Comparison of ENCODE assay signal across 1 cellular context in genomic region chr5:79936644-79937216, GRCh38.
TF ChIP-seq lines count a peak whose summit lies in the region.

No MANE protein-coding gene starts in this region.

TF ChIP-seq in HEK293, 187 proteins besides CTCF, POLR2A, EP300 and RAD21 (continued from another document and continues in another):
- TF ChIP-seq, protein P1, sequence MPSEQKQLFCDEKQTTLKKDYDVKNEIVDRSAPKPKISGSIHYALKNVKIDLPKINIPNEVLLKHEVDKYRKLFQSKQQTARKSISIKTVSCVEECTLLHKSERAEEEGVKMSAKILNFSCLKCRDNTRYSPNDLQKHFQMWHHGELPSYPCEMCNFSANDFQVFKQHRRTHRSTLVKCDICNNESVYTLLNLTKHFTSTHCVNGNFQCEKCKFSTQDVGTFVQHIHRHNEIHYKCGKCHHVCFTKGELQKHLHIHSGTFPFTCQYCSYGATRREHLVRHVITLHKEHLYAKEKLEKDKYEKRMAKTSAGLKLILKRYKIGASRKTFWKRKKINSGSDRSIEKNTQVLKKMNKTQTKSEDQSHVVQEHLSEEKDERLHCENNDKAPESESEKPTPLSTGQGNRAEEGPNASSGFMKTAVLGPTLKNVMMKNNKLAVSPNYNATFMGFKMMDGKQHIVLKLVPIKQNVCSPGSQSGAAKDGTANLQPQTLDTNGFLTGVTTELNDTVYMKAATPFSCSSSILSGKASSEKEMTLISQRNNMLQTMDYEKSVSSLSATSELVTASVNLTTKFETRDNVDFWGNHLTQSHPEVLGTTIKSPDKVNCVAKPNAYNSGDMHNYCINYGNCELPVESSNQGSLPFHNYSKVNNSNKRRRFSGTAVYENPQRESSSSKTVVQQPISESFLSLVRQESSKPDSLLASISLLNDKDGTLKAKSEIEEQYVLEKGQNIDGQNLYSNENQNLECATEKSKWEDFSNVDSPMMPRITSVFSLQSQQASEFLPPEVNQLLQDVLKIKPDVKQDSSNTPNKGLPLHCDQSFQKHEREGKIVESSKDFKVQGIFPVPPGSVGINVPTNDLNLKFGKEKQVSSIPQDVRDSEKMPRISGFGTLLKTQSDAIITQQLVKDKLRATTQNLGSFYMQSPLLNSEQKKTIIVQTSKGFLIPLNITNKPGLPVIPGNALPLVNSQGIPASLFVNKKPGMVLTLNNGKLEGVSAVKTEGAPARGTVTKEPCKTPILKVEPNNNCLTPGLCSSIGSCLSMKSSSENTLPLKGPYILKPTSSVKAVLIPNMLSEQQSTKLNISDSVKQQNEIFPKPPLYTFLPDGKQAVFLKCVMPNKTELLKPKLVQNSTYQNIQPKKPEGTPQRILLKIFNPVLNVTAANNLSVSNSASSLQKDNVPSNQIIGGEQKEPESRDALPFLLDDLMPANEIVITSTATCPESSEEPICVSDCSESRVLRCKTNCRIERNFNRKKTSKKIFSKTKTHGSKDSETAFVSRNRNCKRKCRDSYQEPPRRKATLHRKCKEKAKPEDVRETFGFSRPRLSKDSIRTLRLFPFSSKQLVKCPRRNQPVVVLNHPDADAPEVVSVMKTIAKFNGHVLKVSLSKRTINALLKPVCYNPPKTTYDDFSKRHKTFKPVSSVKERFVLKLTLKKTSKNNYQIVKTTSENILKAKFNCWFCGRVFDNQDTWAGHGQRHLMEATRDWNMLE (tag by site-specific recombination; conservative IDR thresholded peaks at IDR 0.05; ENCODE audit: low read depth), result 0 out of 2 replicates have a peak, but pooled peaks have one; percentile 23
- no peak for TF ChIP-seq TRIM28 (IDR thresholded peaks at IDR 0.05; ENCODE audit: borderline replicate concordance, low read length)
- TF ChIP-seq, protein P2, sequence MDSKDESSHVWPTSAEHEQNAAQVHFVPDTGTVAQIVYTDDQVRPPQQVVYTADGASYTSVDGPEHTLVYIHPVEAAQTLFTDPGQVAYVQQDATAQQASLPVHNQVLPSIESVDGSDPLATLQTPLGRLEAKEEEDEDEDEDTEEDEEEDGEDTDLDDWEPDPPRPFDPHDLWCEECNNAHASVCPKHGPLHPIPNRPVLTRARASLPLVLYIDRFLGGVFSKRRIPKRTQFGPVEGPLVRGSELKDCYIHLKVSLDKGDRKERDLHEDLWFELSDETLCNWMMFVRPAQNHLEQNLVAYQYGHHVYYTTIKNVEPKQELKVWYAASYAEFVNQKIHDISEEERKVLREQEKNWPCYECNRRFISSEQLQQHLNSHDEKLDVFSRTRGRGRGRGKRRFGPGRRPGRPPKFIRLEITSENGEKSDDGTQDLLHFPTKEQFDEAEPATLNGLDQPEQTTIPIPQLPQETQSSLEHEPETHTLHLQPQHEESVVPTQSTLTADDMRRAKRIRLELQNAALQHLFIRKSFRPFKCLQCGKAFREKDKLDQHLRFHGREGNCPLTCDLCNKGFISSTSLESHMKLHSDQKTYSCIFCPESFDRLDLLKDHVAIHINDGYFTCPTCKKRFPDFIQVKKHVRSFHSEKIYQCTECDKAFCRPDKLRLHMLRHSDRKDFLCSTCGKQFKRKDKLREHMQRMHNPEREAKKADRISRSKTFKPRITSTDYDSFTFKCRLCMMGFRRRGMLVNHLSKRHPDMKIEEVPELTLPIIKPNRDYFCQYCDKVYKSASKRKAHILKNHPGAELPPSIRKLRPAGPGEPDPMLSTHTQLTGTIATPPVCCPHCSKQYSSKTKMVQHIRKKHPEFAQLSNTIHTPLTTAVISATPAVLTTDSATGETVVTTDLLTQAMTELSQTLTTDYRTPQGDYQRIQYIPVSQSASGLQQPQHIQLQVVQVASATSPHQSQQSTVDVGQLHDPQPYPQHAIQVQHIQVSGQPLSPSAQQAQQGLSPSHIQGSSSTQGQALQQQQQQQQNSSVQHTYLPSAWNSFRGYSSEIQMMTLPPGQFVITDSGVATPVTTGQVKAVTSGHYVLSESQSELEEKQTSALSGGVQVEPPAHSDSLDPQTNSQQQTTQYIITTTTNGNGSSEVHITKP (tag by site-specific recombination; IDR thresholded peaks at IDR 0.05), result 0 out of 2 replicates have a peak, but pooled peaks have one; percentile 7
- no peak for TF ChIP-seq ZNF292 (tag by site-specific recombination; IDR thresholded peaks at IDR 0.05; ENCODE audit: borderline replicate concordance, low read depth)
- no peak for TF ChIP-seq ZFP37 (tag by site-specific recombination; IDR thresholded peaks at IDR 0.05)
- no peak for TF ChIP-seq KLF16 (tag by site-specific recombination; IDR thresholded peaks at IDR 0.05)
- no peak for TF ChIP-seq ZNF707 (tag by site-specific recombination; IDR thresholded peaks at IDR 0.05)
- TF ChIP-seq, protein P3, sequence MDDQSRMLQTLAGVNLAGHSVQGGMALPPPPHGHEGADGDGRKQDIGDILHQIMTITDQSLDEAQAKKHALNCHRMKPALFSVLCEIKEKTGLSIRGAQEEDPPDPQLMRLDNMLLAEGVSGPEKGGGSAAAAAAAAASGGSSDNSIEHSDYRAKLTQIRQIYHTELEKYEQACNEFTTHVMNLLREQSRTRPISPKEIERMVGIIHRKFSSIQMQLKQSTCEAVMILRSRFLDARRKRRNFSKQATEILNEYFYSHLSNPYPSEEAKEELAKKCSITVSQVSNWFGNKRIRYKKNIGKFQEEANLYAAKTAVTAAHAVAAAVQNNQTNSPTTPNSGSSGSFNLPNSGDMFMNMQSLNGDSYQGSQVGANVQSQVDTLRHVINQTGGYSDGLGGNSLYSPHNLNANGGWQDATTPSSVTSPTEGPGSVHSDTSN (CRISPR knock-in tag; IDR thresholded peaks at IDR 0.05), result no peak
- TF ChIP-seq REST (tag by site-specific recombination; IDR thresholded peaks at IDR 0.05), result no peak
- no peak for TF ChIP-seq ZNF610 (tag by site-specific recombination; IDR thresholded peaks at IDR 0.05; ENCODE audit: borderline replicate concordance)
- no peak for TF ChIP-seq ZEB2 (tag by site-specific recombination; IDR thresholded peaks at IDR 0.05)
- TF ChIP-seq MZF1 (tag by site-specific recombination; IDR thresholded peaks at IDR 0.05; ENCODE audit: borderline replicate concordance), result 0 out of 2 replicates have a peak, but pooled peaks have one; percentile 54
- peak; percentile 66; the same call in 1 of the 2 replicates for TF ChIP-seq EGR2 (tag by site-specific recombination; IDR thresholded peaks at IDR 0.05; ENCODE audit: low read depth)
- no peak for TF ChIP-seq ZIC2 (tag by site-specific recombination; IDR thresholded peaks at IDR 0.05)
- TF ChIP-seq ZNF184 (tag by site-specific recombination; IDR thresholded peaks at IDR 0.05), result no peak
- TF ChIP-seq ZNF555 (tag by site-specific recombination; conservative IDR thresholded peaks at IDR 0.05), result no peak
- no peak for TF ChIP-seq ZNF529 (tag by site-specific recombination; IDR thresholded peaks at IDR 0.05; ENCODE audit: insufficient replicate concordance)
- no peak for TF ChIP-seq PRDM4 (tag by site-specific recombination; IDR thresholded peaks at IDR 0.05)
- no peak for TF ChIP-seq ZNF175 (tag by site-specific recombination; IDR thresholded peaks at IDR 0.05)
- no peak for TF ChIP-seq ZSCAN23 (tag by site-specific recombination; IDR thresholded peaks at IDR 0.05)
- TF ChIP-seq ZBTB21 (tag by site-specific recombination; IDR thresholded peaks at IDR 0.05), result peak; percentile 50; the same call in 1 of the 2 replicates
- no peak for TF ChIP-seq ZNF704 (tag by site-specific recombination; IDR thresholded peaks at IDR 0.05)
- TF ChIP-seq ZNF571 (tag by site-specific recombination; IDR thresholded peaks at IDR 0.05), result no peak
- TF ChIP-seq, protein P4, sequence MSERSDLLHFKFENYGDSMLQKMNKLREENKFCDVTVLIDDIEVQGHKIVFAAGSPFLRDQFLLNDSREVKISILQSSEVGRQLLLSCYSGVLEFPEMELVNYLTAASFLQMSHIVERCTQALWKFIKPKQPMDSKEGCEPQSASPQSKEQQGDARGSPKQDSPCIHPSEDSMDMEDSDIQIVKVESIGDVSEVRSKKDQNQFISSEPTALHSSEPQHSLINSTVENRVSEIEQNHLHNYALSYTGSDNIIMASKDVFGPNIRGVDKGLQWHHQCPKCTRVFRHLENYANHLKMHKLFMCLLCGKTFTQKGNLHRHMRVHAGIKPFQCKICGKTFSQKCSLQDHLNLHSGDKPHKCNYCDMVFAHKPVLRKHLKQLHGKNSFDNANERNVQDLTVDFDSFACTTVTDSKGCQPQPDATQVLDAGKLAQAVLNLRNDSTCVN (tag by site-specific recombination; optimal IDR thresholded peaks at IDR 0.05), result no peak
- TF ChIP-seq ZNF514 (tag by site-specific recombination; IDR thresholded peaks at IDR 0.05), result no peak
- no peak for TF ChIP-seq ZNF211 (tag by site-specific recombination; IDR thresholded peaks at IDR 0.05; ENCODE audit: low read depth)
- TF ChIP-seq KLF8 (tag by site-specific recombination; IDR thresholded peaks at IDR 0.05), result no peak
- no peak for TF ChIP-seq ZNF169 (tag by site-specific recombination; IDR thresholded peaks at IDR 0.05)
- TF ChIP-seq, protein P5, sequence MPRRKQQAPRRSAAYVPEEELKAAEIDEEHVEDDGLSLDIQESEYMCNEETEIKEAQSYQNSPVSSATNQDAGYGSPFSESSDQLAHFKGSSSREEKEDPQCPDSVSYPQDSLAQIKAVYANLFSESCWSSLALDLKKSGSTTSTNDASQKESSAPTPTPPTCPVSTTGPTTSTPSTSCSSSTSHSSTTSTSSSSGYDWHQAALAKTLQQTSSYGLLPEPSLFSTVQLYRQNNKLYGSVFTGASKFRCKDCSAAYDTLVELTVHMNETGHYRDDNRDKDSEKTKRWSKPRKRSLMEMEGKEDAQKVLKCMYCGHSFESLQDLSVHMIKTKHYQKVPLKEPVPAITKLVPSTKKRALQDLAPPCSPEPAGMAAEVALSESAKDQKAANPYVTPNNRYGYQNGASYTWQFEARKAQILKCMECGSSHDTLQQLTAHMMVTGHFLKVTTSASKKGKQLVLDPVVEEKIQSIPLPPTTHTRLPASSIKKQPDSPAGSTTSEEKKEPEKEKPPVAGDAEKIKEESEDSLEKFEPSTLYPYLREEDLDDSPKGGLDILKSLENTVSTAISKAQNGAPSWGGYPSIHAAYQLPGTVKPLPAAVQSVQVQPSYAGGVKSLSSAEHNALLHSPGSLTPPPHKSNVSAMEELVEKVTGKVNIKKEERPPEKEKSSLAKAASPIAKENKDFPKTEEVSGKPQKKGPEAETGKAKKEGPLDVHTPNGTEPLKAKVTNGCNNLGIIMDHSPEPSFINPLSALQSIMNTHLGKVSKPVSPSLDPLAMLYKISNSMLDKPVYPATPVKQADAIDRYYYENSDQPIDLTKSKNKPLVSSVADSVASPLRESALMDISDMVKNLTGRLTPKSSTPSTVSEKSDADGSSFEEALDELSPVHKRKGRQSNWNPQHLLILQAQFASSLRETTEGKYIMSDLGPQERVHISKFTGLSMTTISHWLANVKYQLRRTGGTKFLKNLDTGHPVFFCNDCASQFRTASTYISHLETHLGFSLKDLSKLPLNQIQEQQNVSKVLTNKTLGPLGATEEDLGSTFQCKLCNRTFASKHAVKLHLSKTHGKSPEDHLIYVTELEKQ (tag by site-specific recombination; IDR thresholded peaks at IDR 0.05; ENCODE audit: borderline replicate concordance), result no peak
- TF ChIP-seq BCL11A (tag by site-specific recombination; IDR thresholded peaks at IDR 0.05; ENCODE audit: low read depth), result no peak
